18 cellular contexts compared by ENCODE assay signal in genomic region chr12:32894566-32894965, GRCh38. TPM values are rescaled to one million over a fixed set of nuclear protein-coding genes. Genes with fewer than 3 reads are reported as not detected.
DNase-seq lines count a peak whose midpoint lies in the region; ATAC-seq, FAIRE-seq and TF ChIP-seq lines count a peak whose summit lies in the region.
"Had no signal": no experiment of that assay in that cellular context is flagged by ENCODE, and none has a peak within 500 bp of the region (broad histone marks: within the 10 kb centered on the region; RNA-seq: fewer than 3 reads in every experiment).

No MANE protein-coding gene starts in this region.

- H3K4me1 Mint-ChIP-seq in type B pancreatic cell (ENCODE audit: unreplicated experiment), result peaks cover 16% of the 10 kb centered on the region
- H3K4me1 Mint-ChIP-seq in CD8-positive, alpha-beta T cell (ENCODE audit: low read depth), result peaks cover 16% of the 10 kb centered on the region

- 61% methylated on average over 2 of the region's 2 CpGs for WGBS in HepG2 (ENCODE audit: low lambda C conversion rate)
- 58% methylated on average over 2 of the region's 2 CpGs for WGBS in right lobe of liver (ENCODE audit: insufficient coverage, low coverage, low lambda C conversion rate, missing lambda C conversion rate)

- dilution Hi-C loops in keratinocyte (cut with MboI; ENCODE audit: extremely low pct_ligation_motif_present, low sequenced_read_pairs), result no loop called here

- no TSS peak for BruUV-seq in HepG2 (replicated peaks; lab: Mats Ljungman, UMichigan)

- no peaks in the 10 kb centered on the region for H3K9me1 ChIP-seq in keratinocyte (ENCODE audit: control insufficient read depth, extremely low read depth, insufficient read depth, low read length)

- CTCF ChIA-PET in HepG2 (lab: Yijun Ruan, JAX; ENCODE audit: low intra/inter-chr PET ratio, low total read pairs), result no interaction called here
- CTCF ChIA-PET in CD8-positive, alpha-beta T cell (lab: Charles Lee), result no interaction called here

- no peak for TF ChIP-seq RAD21 in HepG2 (CRISPR knock-in tag; IDR thresholded peaks at IDR 0.05)

- 0 out of 2 replicates have a peak, but pooled peaks cover 2% of the 10 kb centered on the region for H4K20me1 ChIP-seq in HepG2 (ENCODE audit: insufficient read depth, low read length)
- H4K20me1 ChIP-seq in keratinocyte (ENCODE audit: control insufficient read depth, extremely low read depth, insufficient read depth, low read length), result no peaks in the 10 kb centered on the region

- H3K36me3 Mint-ChIP-seq in type B pancreatic cell, result peaks cover 22% of the 10 kb centered on the region
- no peaks in the 10 kb centered on the region for H3K36me3 Mint-ChIP-seq in CD8-positive, alpha-beta T cell
- H3K36me3 Mint-ChIP-seq: activated naive CD8-positive, alpha-beta T cell; naive thymus-derived CD8-positive, alpha-beta T cell had no signal

- H3K4me2 ChIP-seq in HepG2 (ENCODE audit: low read depth, low read length) (peak overlapping the region; percentile 63), keratinocyte (ENCODE audit: control insufficient read depth, extremely low read depth, insufficient read depth, low read depth, low read length) (peak overlapping the region; percentile 94)

- POLR2A ChIA-PET in HepG2 (lab: Yijun Ruan, JAX), result no interaction called here
- POLR2A ChIA-PET in CD8-positive, alpha-beta T cell (lab: Charles Lee), result no interaction called here

- FAIRE-seq in HepG2 (lab: Jason Lieb, UNC) (no peak), keratinocyte (lab: Jason Lieb, UNC) (no peak)
- FAIRE-seq: bronchial epithelial cell had no signal

- intact Hi-C loops in HepG2 (cut with micrococcal nuclease; ENCODE audit: unreplicated experiment), result no loop called here
- intact Hi-C loops in right lobe of liver (cut with DNase I), result no loop called here
- intact Hi-C loops in CD8-positive, alpha-beta T cell (cut with DNase I, micrococcal nuclease), result no loop called here

- TF ChIP-seq EP300 in HepG2 (IDR thresholded peaks at IDR 0.05; ENCODE audit: low read depth in 2 of 2, low read length in 2 of 2) (no peak), HepG2 (CRISPR knock-in tag; IDR thresholded peaks at IDR 0.05; ENCODE audit: borderline replicate concordance) (no peak)

- H3K9me3 Mint-ChIP-seq in type B pancreatic cell, result no peaks in the 10 kb centered on the region
- H3K9me3 Mint-ChIP-seq in CD8-positive, alpha-beta T cell, result no peaks in the 10 kb centered on the region
- H3K9me3 Mint-ChIP-seq: stimulated activated naive CD8-positive, alpha-beta T cell treated with anti-CD3 and anti-CD28 coated beads, Interleukin-15, amount 100 ng/mL, for 72 hours had no signal

- peak overlapping the region; percentile 82 for H3K4me3 Mint-ChIP-seq in type B pancreatic cell
- no peak overlapping the region for H3K4me3 Mint-ChIP-seq in CD8-positive, alpha-beta T cell
- H3K4me3 Mint-ChIP-seq: stimulated activated naive CD8-positive, alpha-beta T cell treated with anti-CD3 and anti-CD28 coated beads, Interleukin-15, amount 100 ng/mL, for 72 hours had no signal

- no peak overlapping the region for H3K9ac ChIP-seq in HepG2 (ENCODE audit: insufficient read depth, low read depth, low read length)
- H3K9ac ChIP-seq in keratinocyte (ENCODE audit: control insufficient read depth, extremely low read depth, insufficient read depth, low read length), result peak overlapping the region; percentile 37

- DNase-seq in HepG2 (ENCODE audit: low spot score), result no peak
- no peak for DNase-seq in right lobe of liver
- no peak for DNase-seq in choroid plexus epithelial cell (ENCODE audit: low read depth)
- no peak for DNase-seq in keratinocyte (ENCODE audit: low read depth, low spot score)
- no peak for DNase-seq in type B pancreatic cell (ENCODE audit: extremely low spot score, unreplicated experiment)
- DNase-seq in NAMALWA (ENCODE audit: low spot score), result no peak
- no peak for DNase-seq in CD8-positive, alpha-beta T cell
- DNase-seq: CD4-positive, alpha-beta memory T cell; EL; naive thymus-derived CD8-positive, alpha-beta T cell; NCI-H1417 treated with DMSO at 0.1 percent for 48 hours; SHP77; stimulated activated naive CD8-positive, alpha-beta T cell treated with anti-CD3 and anti-CD28 coated beads, Interleukin-15, amount 100 ng/mL, for 72 hours; T-helper 9 cell had no signal

- H3K79me2 ChIP-seq in HepG2 (ENCODE audit: insufficient read depth, low read length) (peaks cover 48% of the 10 kb centered on the region), keratinocyte (ENCODE audit: control insufficient read depth, insufficient read depth, low read length) (peaks cover 58% of the 10 kb centered on the region)

- H3K27ac Mint-ChIP-seq in type B pancreatic cell, result peak overlapping the region; percentile 92
- no peak overlapping the region for H3K27ac Mint-ChIP-seq in CD8-positive, alpha-beta T cell
- H3K27ac Mint-ChIP-seq: activated naive CD8-positive, alpha-beta T cell; naive thymus-derived CD8-positive, alpha-beta T cell; stimulated activated naive CD8-positive, alpha-beta T cell treated with anti-CD3 and anti-CD28 coated beads, Interleukin-15, amount 100 ng/mL, for 72 hours had no signal

- H3K27me3 Mint-ChIP-seq in type B pancreatic cell, result peaks cover 26% of the 10 kb centered on the region
- peaks cover 49% of the 10 kb centered on the region for H3K27me3 Mint-ChIP-seq in CD8-positive, alpha-beta T cell (ENCODE audit: low read depth)

- H3K36me3 ChIP-seq in HepG2 (replicated peaks in 1 of 2; ENCODE audit: control insufficient read depth in 1 of 2, insufficient read depth in 2 of 2, low read length in 2 of 2) (no peaks in the 10 kb centered on the region; a peak in 1 of 5 replicates), right lobe of liver (no peaks in the 10 kb centered on the region), keratinocyte (ENCODE audit: control insufficient read depth in 2 of 2, extremely low read depth in 1 of 2, insufficient read depth in 2 of 2, low read length in 2 of 2) (no peaks in the 10 kb centered on the region)
- H3K36me3 ChIP-seq in CD8-positive, alpha-beta T cell (ENCODE audit: insufficient read depth, low read length), result no peaks in the 10 kb centered on the region

- H2AFZ ChIP-seq in HepG2 (ENCODE audit: low read length) (no peak overlapping the region), keratinocyte (ENCODE audit: control insufficient read depth, low read length) (no peak overlapping the region)

- no peaks in the 10 kb centered on the region for H3K9me3 ChIP-seq in HepG2 (ENCODE audit: low read length)
- no peaks in the 10 kb centered on the region for H3K9me3 ChIP-seq in right lobe of liver
- H3K9me3 ChIP-seq in keratinocyte (ENCODE audit: control insufficient read depth, low read depth, low read length), result no peaks in the 10 kb centered on the region
- no peaks in the 10 kb centered on the region for H3K9me3 ChIP-seq in CD8-positive, alpha-beta T cell (ENCODE audit: low read length)

- H3K27ac ChIP-seq in HepG2 (ENCODE audit: extremely low read length, insufficient read depth, low read length) (no peak overlapping the region), right lobe of liver (no peak overlapping the region), keratinocyte (ENCODE audit: control insufficient read depth, insufficient read depth, low read length) (peak overlapping the region; percentile 86)
- H3K27ac ChIP-seq in CD8-positive, alpha-beta T cell (ENCODE audit: low read depth, low read length), result no peak overlapping the region

- in situ Hi-C loops in HepG2 (cut with HindIII; ENCODE audit: extremely low pct_ligation_motif_present, low pct_unique_long_range_greater_than_20kb), result no loop called here

- H3K4me3 ChIP-seq in HepG2 (replicated peaks in 1 of 3; ENCODE audit: insufficient read depth in 1 of 3, low read depth in 2 of 3, low read length in 3 of 3) (peak overlapping the region; percentile 3 to 78 (median 21); a peak in 3 of 6 replicates), right lobe of liver (no peak overlapping the region), choroid plexus epithelial cell (ENCODE audit: low read depth, low read length) (peak overlapping the region; percentile 24), keratinocyte (ENCODE audit: control insufficient read depth in 2 of 3, extremely low read depth in 1 of 3, insufficient read depth in 2 of 3, low read depth in 1 of 3, low read length in 3 of 3) (peak overlapping the region; percentile 77 to 97 (median 89))
- H3K4me3 ChIP-seq in CD8-positive, alpha-beta T cell (ENCODE audit: low read depth, low read length), result no peak overlapping the region

- TF ChIP-seq CTCF in HepG2 (CRISPR knock-in tag; IDR thresholded peaks at IDR 0.05) (no peak), right lobe of liver (IDR thresholded peaks at IDR 0.05) (no peak), choroid plexus epithelial cell (conservative IDR thresholded peaks at IDR 0.05; ENCODE audit: low read depth, low read length) (no peak), keratinocyte (optimal IDR thresholded peaks at IDR 0.05 in 1 of 3, IDR thresholded peaks at IDR 0.05 in 1 of 3, conservative IDR thresholded peaks at IDR 0.05 in 1 of 3; ENCODE audit: extremely low read depth in 1 of 3, insufficient read depth in 2 of 3, low read length in 3 of 3) (no peak), type B pancreatic cell (conservative IDR thresholded peaks at IDR 0.05) (no peak)
- no peak for TF ChIP-seq CTCF in CD8-positive, alpha-beta T cell (IDR thresholded peaks at IDR 0.05)

- no peaks in the 10 kb centered on the region for H3K27me3 ChIP-seq in HepG2 (ENCODE audit: control insufficient read depth in 1 of 2, insufficient read depth in 2 of 2, low read length in 2 of 2)
- no peaks in the 10 kb centered on the region for H3K27me3 ChIP-seq in right lobe of liver
- H3K27me3 ChIP-seq in keratinocyte (ENCODE audit: control insufficient read depth, extremely low read depth, insufficient read depth, low read length), result no peaks in the 10 kb centered on the region
- H3K27me3 ChIP-seq in CD8-positive, alpha-beta T cell (ENCODE audit: insufficient read depth, low read length), result peaks cover 4% of the 10 kb centered on the region

- no peak for ATAC-seq in HepG2
- ATAC-seq in right lobe of liver, result no peak
- ATAC-seq in CD8-positive, alpha-beta T cell, result no peak
- ATAC-seq in HG03280 (IDR thresholded peaks at IDR 0.05; ENCODE audit: unreplicated experiment), result no peak
- ATAC-seq: left lobe of liver; naive thymus-derived CD8-positive, alpha-beta T cell; stimulated activated naive CD8-positive, alpha-beta T cell treated with anti-CD3 and anti-CD28 coated beads, Interleukin-15, amount 100 ng/mL, for 72 hours had no signal

- H3K4me1 ChIP-seq in HepG2 (ENCODE audit: insufficient read depth, low read length), result peaks cover 58% of the 10 kb centered on the region
- H3K4me1 ChIP-seq in right lobe of liver, result peaks cover 0 to 39% (median 12%) of the 10 kb centered on the region in 4 donors
- H3K4me1 ChIP-seq in keratinocyte (ENCODE audit: control insufficient read depth, extremely low read depth, insufficient read depth, low read length), result peaks cover 56% of the 10 kb centered on the region
- H3K4me1 ChIP-seq in CD8-positive, alpha-beta T cell (ENCODE audit: insufficient read depth, low read length), result peaks cover 4% of the 10 kb centered on the region

- TF ChIP-seq POLR2A in HepG2 (IDR thresholded peaks at IDR 0.05; ENCODE audit: insufficient read depth in 1 of 2, low read depth in 2 of 2, low read length in 2 of 2) (no peak), right lobe of liver (IDR thresholded peaks at IDR 0.05) (no peak)

RNA-seq across cellular contexts. Expression of gene PKP2, which starts 2.0 kb away (rescaled TPM):
- total RNA-seq in HepG2 (2016; rRNA removed; fragmentation: Illumina TruSeq; extraction: Trizol), result 25.3 and 27.5 TPM in 2 replicates
- total RNA-seq in HepG2 (2016; cell fraction: cytosol; rRNA removed; fragmentation: Illumina TruSeq; extraction: Trizol; ENCODE audit: low read depth), result 4.7 and 5.4 TPM in 2 replicates
- total RNA-seq in HepG2 (2016; cell fraction: insoluble cytoplasmic fraction; rRNA removed; fragmentation: Illumina TruSeq; extraction: Trizol), result 25.1 and 27.8 TPM in 2 replicates
- 13.0 and 15.4 TPM in 2 replicates for total RNA-seq in HepG2 (2016; cell fraction: membrane; rRNA removed; fragmentation: Illumina TruSeq; extraction: Trizol)
- 33.3 and 34.1 TPM in 2 replicates for total RNA-seq in HepG2 (2016; cell fraction: nucleus; rRNA removed; fragmentation: Illumina TruSeq; extraction: Trizol)
- 11.5 and 15.1 TPM in 2 replicates for polyA plus RNA-seq in HepG2 (2011; rRNA removed)
- polyA plus RNA-seq in HepG2 (2011; cell fraction: cytosol; rRNA removed), result 10.5 and 12.5 TPM in 2 replicates
- polyA plus RNA-seq in HepG2 (2011; cell fraction: nucleus; rRNA removed), result 10.5 and 14.0 TPM in 2 replicates
- polyA plus RNA-seq in HepG2 (2012), result 8.6 and 13.0 TPM in 2 replicates
- 3.6 and 4.0 TPM in 2 replicates for polyA plus RNA-seq in HepG2 (2016; cell fraction: cytosol; fragmentation: Illumina TruSeq; extraction: Trizol; ENCODE audit: low read depth)
- polyA plus RNA-seq in HepG2 (2016; cell fraction: insoluble cytoplasmic fraction; fragmentation: Illumina TruSeq; extraction: Trizol; ENCODE audit: low read depth), result 29.1 and 36.7 TPM in 2 replicates
- polyA plus RNA-seq in HepG2 (2016; cell fraction: membrane; fragmentation: Illumina TruSeq; extraction: Trizol; ENCODE audit: low read depth), result 8.6 and 9.7 TPM in 2 replicates
- polyA plus RNA-seq in HepG2 (2016; cell fraction: nucleus; fragmentation: Illumina TruSeq; extraction: Trizol; ENCODE audit: insufficient read depth, low read depth), result 20.5 and 26.3 TPM in 2 replicates
- polyA minus RNA-seq in HepG2 (2011; rRNA and poly(A)+ RNA removed; ENCODE audit: low replicate concordance), result 10.4 and 30.2 TPM in 2 replicates
- 14.1 and 17.4 TPM in 2 replicates for polyA minus RNA-seq in HepG2 (2011; cell fraction: cytosol; rRNA and poly(A)+ RNA removed)
- 57.2 and 60.5 TPM in 2 replicates for polyA minus RNA-seq in HepG2 (2011; cell fraction: nucleus; rRNA and poly(A)+ RNA removed)
- total RNA-seq in right lobe of liver, result 10 to 100 TPM; 17.2 to 54.7 (median 23.8) TPM
- 38.2 to 55.5 TPM (median 50.4 TPM) in 3 replicates for polyA plus RNA-seq in keratinocyte
- 12.8 TPM for polyA plus RNA-seq in keratinocyte (2011; ENCODE audit: low read depth)
- 38.8 and 54.4 TPM in 2 replicates for polyA plus RNA-seq in keratinocyte (2011; cell fraction: cytosol; rRNA removed)
- 54.9 and 60.9 TPM in 2 replicates for polyA plus RNA-seq in keratinocyte (2011; cell fraction: nucleus; rRNA removed)
- 23.9 and 43.6 TPM in 2 replicates for polyA plus RNA-seq in keratinocyte (2012; ENCODE audit: low replicate concordance)
- polyA minus RNA-seq in keratinocyte, result 43.3 to 81.9 TPM (median 56.8 TPM) in 3 replicates
- 52.0 TPM for polyA minus RNA-seq in keratinocyte (2011; cell fraction: cytosol; rRNA and poly(A)+ RNA removed)
- 61.7 and 80.4 TPM in 2 replicates for polyA minus RNA-seq in keratinocyte (2011; cell fraction: nucleus; rRNA and poly(A)+ RNA removed)
- total RNA-seq in type B pancreatic cell (ENCODE audit: low replicate concordance), result 29.5 and 116 TPM in 2 replicates
- total RNA-seq in CD8-positive, alpha-beta T cell, result not detected
- total RNA-seq: naive thymus-derived CD8-positive, alpha-beta T cell had no signal
- polyA plus RNA-seq: naive thymus-derived CD8-positive, alpha-beta T cell had no signal

Comparison
In these comparisons a context has a peak if more than half of its experiments do, and no peak if none do; other contexts are left out.
1. H3K4me3 ChIP-seq: peak in HepG2 (3 of 3), choroid plexus epithelial cell (single experiment) and keratinocyte (3 of 3); none in right lobe of liver (0 of 3) and CD8-positive, alpha-beta T cell (single experiment).
2. RNA of gene PKP2, which starts 2.0 kb away (total RNA-seq): 29.5 to 116 TPM in type B pancreatic cell, 4.7 to 34.1 TPM in HepG2 and 17.2 to 54.7 TPM in right lobe of liver; not detected in CD8-positive, alpha-beta T cell; every median in the first group is over 4 times any median in the second.